Comparison of ENCODE assay signal across 12 cellular contexts in the genomic region with DNA sequence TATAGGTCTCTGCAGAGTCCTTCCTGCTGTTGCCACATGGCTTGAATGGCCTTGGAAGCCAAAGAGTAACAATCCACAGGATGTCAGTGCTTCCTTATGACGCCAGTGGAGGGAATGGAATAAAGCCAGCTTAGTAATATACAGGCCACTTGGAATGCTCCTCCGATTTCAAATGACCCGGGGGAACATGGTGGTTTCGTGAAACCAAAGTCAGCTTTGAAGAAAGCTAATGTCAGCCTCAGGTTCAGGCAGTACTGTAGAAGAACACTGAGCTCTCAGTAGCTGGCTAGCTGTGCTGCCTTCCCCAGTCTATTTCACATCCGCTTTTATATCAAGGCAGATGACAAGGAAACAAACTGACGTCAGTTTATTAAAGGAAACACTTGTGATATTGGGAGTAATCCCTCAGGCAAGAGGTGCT.
DNase-seq lines count a peak whose midpoint lies in the region; ATAC-seq and TF ChIP-seq lines count a peak whose summit lies in the region.
"Had no signal": no experiment of that assay in that cellular context is flagged by ENCODE, and none has a peak within 500 bp of the region (broad histone marks: within the 10 kb centered on the region; RNA-seq: fewer than 3 reads in every experiment).

No MANE protein-coding gene starts in this region.

- peak overlapping the region; percentile 79 to 93 (median 89) for H3K27ac Mint-ChIP-seq in CD14-positive monocyte
- H3K27ac Mint-ChIP-seq in naive thymus-derived CD4-positive, alpha-beta T cell: no peak overlapping the region
- H3K27ac Mint-ChIP-seq: IgD-negative memory B cell; natural killer cell treated with Interleukin-12 subunit alpha and Interleukin-12 subunit beta and Interleukin-15 and Interleukin-18, amount 100 ng/mL, for 72 hours had no signal

- TF ChIP-seq CTCF in CD14-positive monocyte (IDR thresholded peaks at IDR 0.05) (no peak), RWPE2 (IDR thresholded peaks at IDR 0.05; ENCODE audit: poor library complexity, severe bottlenecking) (no peak)

- H3K4me1 ChIP-seq in RWPE2 (ENCODE audit: insufficient read depth, poor library complexity, severe bottlenecking): peaks cover 18% of the 10 kb centered on the region
- no peaks in the 10 kb centered on the region for H3K4me1 ChIP-seq in naive thymus-derived CD4-positive, alpha-beta T cell (ENCODE audit: control insufficient read depth in 2 of 2, insufficient read depth in 2 of 2, low read length in 2 of 2)
- H3K4me1 ChIP-seq: SJCRH30 had no signal

- DNase-seq in CD14-positive monocyte (ENCODE audit: low spot score) (no peak), RWPE2 (ENCODE audit: low spot score) (no peak), fibroblast of gingiva (ENCODE audit: low read depth) (peak; percentile 93), left colon (no peak), DMS79 (lab: John Stamatoyannopoulos, UW) (no peak), NCI-H187 treated with DMSO at 0.1 percent for 48 hours (lab: John Stamatoyannopoulos, UW) (no peak)
- DNase-seq in naive thymus-derived CD4-positive, alpha-beta T cell: no peak
- no peak for DNase-seq in activated CD4-positive, alpha-beta T cell treated with anti-CD3 and anti-CD28 coated beads for 48 hours
- DNase-seq: activated CD8-positive, alpha-beta memory T cell treated with anti-CD3 and anti-CD28 coated beads for 24 hours had no signal

- no peaks in the 10 kb centered on the region for H3K9me3 ChIP-seq in RWPE2 (ENCODE audit: severe bottlenecking)
- no peaks in the 10 kb centered on the region for H3K9me3 ChIP-seq in naive thymus-derived CD4-positive, alpha-beta T cell (ENCODE audit: control insufficient read depth in 2 of 3, low read length in 3 of 3)
- H3K9me3 ChIP-seq: SJCRH30 had no signal

- H3K27ac ChIP-seq in RWPE2 (ENCODE audit: poor library complexity, severe bottlenecking): peak overlapping the region; percentile 76
- H3K27ac ChIP-seq in naive thymus-derived CD4-positive, alpha-beta T cell (ENCODE audit: low read depth, low read length): no peak overlapping the region
- H3K27ac ChIP-seq: SJCRH30 had no signal

- H3K9me3 Mint-ChIP-seq in CD14-positive monocyte: no peaks in the 10 kb centered on the region
- H3K9me3 Mint-ChIP-seq in naive thymus-derived CD4-positive, alpha-beta T cell: no peaks in the 10 kb centered on the region
- H3K9me3 Mint-ChIP-seq: IgD-negative memory B cell; natural killer cell treated with Interleukin-12 subunit alpha and Interleukin-12 subunit beta and Interleukin-15 and Interleukin-18, amount 100 ng/mL, for 72 hours had no signal

- ATAC-seq in RWPE2 (ENCODE audit: low read depth) (peak; percentile 67), left colon (no peak)
- peak; percentile 68 for ATAC-seq in naive thymus-derived CD4-positive, alpha-beta T cell
- ATAC-seq: natural killer cell treated with Interleukin-12 subunit alpha and Interleukin-12 subunit beta and Interleukin-15 and Interleukin-18, amount 100 ng/mL, for 72 hours had no signal

- CTCF ChIA-PET in naive thymus-derived CD4-positive, alpha-beta T cell (lab: Charles Lee): interaction anchor here (1.0 kb wide), 1 partner anchor 17 kb away, joined by 6 read pairs; no protein-coding TSS in a partner anchor

- peaks cover 13% of the 10 kb centered on the region for H3K36me3 ChIP-seq in RWPE2 (ENCODE audit: low read depth)
- peaks cover 3 to 28% (median 4%) of the 10 kb centered on the region in 3 experiments for H3K36me3 ChIP-seq in naive thymus-derived CD4-positive, alpha-beta T cell (ENCODE audit: control insufficient read depth in 2 of 3, insufficient read depth in 3 of 3, low read length in 3 of 3)

- peaks cover 44 to 49% of the 10 kb centered on the region in 2 donors for H3K36me3 Mint-ChIP-seq in CD14-positive monocyte
- peaks cover 6 to 29% (median 14%) of the 10 kb centered on the region in 5 donors for H3K36me3 Mint-ChIP-seq in naive thymus-derived CD4-positive, alpha-beta T cell

- peaks cover 40% of the 10 kb centered on the region for H3K4me1 Mint-ChIP-seq in CD14-positive monocyte
- peaks cover 18 to 49% (median 27%) of the 10 kb centered on the region in 7 donors for H3K4me1 Mint-ChIP-seq in naive thymus-derived CD4-positive, alpha-beta T cell

- H3K27me3 Mint-ChIP-seq in CD14-positive monocyte (ENCODE audit: low read depth in 3 of 3): no peaks in the 10 kb centered on the region
- no peaks in the 10 kb centered on the region for H3K27me3 Mint-ChIP-seq in naive thymus-derived CD4-positive, alpha-beta T cell
- H3K27me3 Mint-ChIP-seq: IgD-negative memory B cell; natural killer cell treated with Interleukin-12 subunit alpha and Interleukin-12 subunit beta and Interleukin-15 and Interleukin-18, amount 100 ng/mL, for 72 hours had no signal

- H3K4me3 ChIP-seq in RWPE2 (ENCODE audit: severe bottlenecking): no peak overlapping the region
- H3K4me3 ChIP-seq in naive thymus-derived CD4-positive, alpha-beta T cell (ENCODE audit: low read length): no peak overlapping the region
- H3K4me3 ChIP-seq: SJCRH30 had no signal

- H3K4me3 Mint-ChIP-seq in CD14-positive monocyte: no peak overlapping the region
- H3K4me3 Mint-ChIP-seq in naive thymus-derived CD4-positive, alpha-beta T cell: no peak overlapping the region
- H3K4me3 Mint-ChIP-seq: IgD-negative memory B cell; natural killer cell treated with Interleukin-12 subunit alpha and Interleukin-12 subunit beta and Interleukin-15 and Interleukin-18, amount 100 ng/mL, for 72 hours had no signal

- POLR2A ChIA-PET in naive thymus-derived CD4-positive, alpha-beta T cell (lab: Charles Lee): interaction anchor here (0.6 kb wide), 1 partner anchor 1071 kb away, joined by 3 read pairs; no protein-coding TSS in a partner anchor

- intact Hi-C loops in CD14-positive monocyte (cut with micrococcal nuclease): no loop called here
- intact Hi-C loops in naive thymus-derived CD4-positive, alpha-beta T cell (cut with micrococcal nuclease): no loop called here
- intact Hi-C loops in left colon (cut with DNase I, micrococcal nuclease): no loop called here

- no peaks in the 10 kb centered on the region for H3K27me3 ChIP-seq in RWPE2 (ENCODE audit: insufficient read depth, poor library complexity, severe bottlenecking)
- no peaks in the 10 kb centered on the region for H3K27me3 ChIP-seq in naive thymus-derived CD4-positive, alpha-beta T cell (ENCODE audit: control insufficient read depth in 2 of 2, insufficient read depth in 2 of 2, low read length in 2 of 2)
- H3K27me3 ChIP-seq: SJCRH30 had no signal

Comparison
In these comparisons a context has a peak if more than half of its experiments do, and no peak if none do; other contexts are left out.
1. H3K27ac Mint-ChIP-seq: peak in CD14-positive monocyte (7 of 7); none in naive thymus-derived CD4-positive, alpha-beta T cell (0 of 9).